In genomic region chr3:61663728-61664492, GRCh38 we compare ENCODE assay signal across 11 cellular contexts.
DNase-seq lines count a peak whose midpoint lies in the region; ATAC-seq and TF ChIP-seq lines count a peak whose summit lies in the region.
"Had no signal": no experiment of that assay in that cellular context is flagged by ENCODE, and none has a peak within 500 bp of the region (broad histone marks: within the 10 kb centered on the region; RNA-seq: fewer than 3 reads in every experiment).

No MANE protein-coding gene starts in this region.

- H3K4me1 ChIP-seq in H9 (ENCODE audit: insufficient read depth, low read length) (peaks cover 5% of the 10 kb centered on the region; the same call in 1 of the 2 replicates), SK-N-SH (ENCODE audit: control insufficient read depth in 1 of 2, insufficient read depth in 2 of 2, low read depth in 1 of 2, low read length in 1 of 2) (peaks cover 0 to 2% of the 10 kb centered on the region in 2 experiments; a peak in 2 of 4 replicates), smooth muscle cell (ENCODE audit: low read depth) (no peaks in the 10 kb centered on the region), tibial nerve (peaks cover 0 to 20% (median 2%) of the 10 kb centered on the region in 4 donors)

- peaks cover 46% of the 10 kb centered on the region in 2 experiments for H3K4me1 Mint-ChIP-seq in H9

- H4K8ac ChIP-seq in H9 (replicated peaks; ENCODE audit: insufficient read length, low read depth, low read length): no peak overlapping the region

- H2BK15ac ChIP-seq in H9 (ENCODE audit: low read depth, low read length): no peak overlapping the region

- H4K91ac ChIP-seq in H9 (ENCODE audit: insufficient read length, low read depth, low read length): no peak overlapping the region

- H2BK120ac ChIP-seq in H9 (ENCODE audit: low read depth, low read length, poor library complexity, severe bottlenecking): no peak overlapping the region

- peak; percentile 58 for DNase-seq in H9
- peak; percentile 31 for DNase-seq in SK-N-SH
- DNase-seq in fibroblast of villous mesenchyme (ENCODE audit: low read depth): peak; percentile 87
- DNase-seq in smooth muscle cell (lab: John Stamatoyannopoulos, UW; ENCODE audit: unreplicated experiment): no peak
- DNase-seq in tibial nerve (ENCODE audit: low spot score in 2 of 2): no peak
- DNase-seq in activated T-cell treated with anti-CD3 and anti-CD28 coated beads, Interleukin-2, amount 50 U/mL, for 1 hour: no peak
- DNase-seq: NCI-H187 had no signal

- CTCF ChIA-PET in SK-N-SH (lab: Yijun Ruan, JAX): interaction anchor here (1.4 kb wide), 1 partner anchor 15 kb away, joined by 3 read pairs; no protein-coding TSS in a partner anchor

- POLR2A ChIA-PET in SK-N-SH (lab: Yijun Ruan, JAX): no interaction called here

- H3K9ac ChIP-seq in H9 (ENCODE audit: extremely low read depth, insufficient read length, low read length): no peak overlapping the region
- H3K9ac ChIP-seq in SK-N-SH: peak overlapping the region; percentile 47; the same call in 1 of the 2 replicates
- no peak overlapping the region for H3K9ac ChIP-seq in smooth muscle cell (ENCODE audit: low read depth)

- no peak overlapping the region for H2AK5ac ChIP-seq in H9 (ENCODE audit: insufficient read length, low read length)

- H3K9me3 ChIP-seq in H9 (ENCODE audit: control insufficient read depth, low read depth, low read length) (no peaks in the 10 kb centered on the region), SK-N-SH (no peaks in the 10 kb centered on the region), smooth muscle cell (replicated peaks; ENCODE audit: low read depth) (no peaks in the 10 kb centered on the region), tibial nerve (no peaks in the 10 kb centered on the region)
- H3K9me3 ChIP-seq: right atrium auricular region had no signal

- H3F3A ChIP-seq in SK-N-SH (replicated peaks; ENCODE audit: insufficient read depth): peaks cover 13% of the 10 kb centered on the region
- peaks cover 8% of the 10 kb centered on the region for H3F3A ChIP-seq in smooth muscle cell (ENCODE audit: low read depth)

- no peak overlapping the region for H4K5ac ChIP-seq in H9 (ENCODE audit: insufficient read length, low read depth, low read length)

- WGBS in H9 (ENCODE audit: extremely low coverage, insufficient read length, low lambda C conversion rate): no CpG with 5 or more reads among the region's 8 CpGs
- WGBS in SK-N-SH (ENCODE audit: low lambda C conversion rate): 30% methylated on average over 8 of the region's 8 CpGs
- WGBS in smooth muscle cell (ENCODE audit: low lambda C conversion rate): 28% methylated on average over 8 of the region's 8 CpGs
- WGBS in tibial nerve, 2 donors: 56 to 77% methylated on average over 8 of the region's 8 CpGs

- H3K9me3 Mint-ChIP-seq in H9: no peaks in the 10 kb centered on the region
- H3K9me3 Mint-ChIP-seq: stimulated activated naive CD8-positive, alpha-beta T cell treated with anti-CD3 and anti-CD28 coated beads, Interleukin-15, Interleukin-2, amounts not matched to agents 100 ng/mL and 50 ng/mL, for 24 hours had no signal

- no peak for TF ChIP-seq CTCF in H9 (conservative IDR thresholded peaks at IDR 0.05)
- no peak for TF ChIP-seq CTCF in SK-N-SH (IDR thresholded peaks at IDR 0.05)
- TF ChIP-seq CTCF in fibroblast of villous mesenchyme (IDR thresholded peaks at IDR 0.05; ENCODE audit: insufficient read depth, low read depth, low read length): no peak
- no peak for TF ChIP-seq CTCF in smooth muscle cell (IDR thresholded peaks at IDR 0.05; ENCODE audit: borderline replicate concordance, insufficient read depth, poor library complexity, severe bottlenecking)
- no peak for TF ChIP-seq CTCF in tibial nerve (IDR thresholded peaks at IDR 0.05)

- no peak overlapping the region for H2AFZ ChIP-seq in H9 (ENCODE audit: low read length)
- H2AFZ ChIP-seq in SK-N-SH (ENCODE audit: low read depth): no peak overlapping the region
- no peak overlapping the region for H2AFZ ChIP-seq in smooth muscle cell (ENCODE audit: low read depth)

- H2BK12ac ChIP-seq in H9 (ENCODE audit: insufficient read length, low read depth, low read length): no peak overlapping the region

- H3K36me3 ChIP-seq in SK-N-SH (replicated peaks in 1 of 2; ENCODE audit: control insufficient read depth in 1 of 2, insufficient read depth in 2 of 2, low read length in 1 of 2): no peaks in the 10 kb centered on the region
- no peaks in the 10 kb centered on the region for H3K36me3 ChIP-seq in smooth muscle cell (ENCODE audit: low read depth)
- no peaks in the 10 kb centered on the region for H3K36me3 ChIP-seq in tibial nerve
- H3K36me3 ChIP-seq: right atrium auricular region had no signal

- H3K18ac ChIP-seq in H9 (ENCODE audit: insufficient read length, low read depth, low read length): peak overlapping the region; percentile 70

- H3K27me3 Mint-ChIP-seq in H9 (ENCODE audit: low read depth): no peaks in the 10 kb centered on the region; the same call in 1 of the 2 replicates
- H3K27me3 Mint-ChIP-seq: activated naive CD8-positive, alpha-beta T cell; stimulated activated naive CD8-positive, alpha-beta T cell treated with anti-CD3 and anti-CD28 coated beads, Interleukin-15, Interleukin-2, amounts not matched to agents 100 ng/mL and 50 ng/mL, for 24 hours had no signal

- no peak overlapping the region for H3K4ac ChIP-seq in H9 (ENCODE audit: low read depth, low read length)

- H2BK5ac ChIP-seq in H9 (ENCODE audit: insufficient read length, low read length): no peak overlapping the region

- TF ChIP-seq RAD21 in SK-N-SH (IDR thresholded peaks at IDR 0.05; ENCODE audit: low read length): no peak

- no peak overlapping the region for H3K14ac ChIP-seq in H9 (ENCODE audit: insufficient read depth, low read length)

- no peaks in the 10 kb centered on the region for H3K27me3 ChIP-seq in H9 (ENCODE audit: insufficient read depth, low read length)
- no peaks in the 10 kb centered on the region for H3K27me3 ChIP-seq in SK-N-SH (ENCODE audit: insufficient read depth)
- no peaks in the 10 kb centered on the region for H3K27me3 ChIP-seq in smooth muscle cell (ENCODE audit: low read depth)
- no peaks in the 10 kb centered on the region for H3K27me3 ChIP-seq in tibial nerve
- H3K27me3 ChIP-seq: right atrium auricular region had no signal

- no peak overlapping the region for H3K23ac ChIP-seq in H9 (ENCODE audit: insufficient read length, low read depth, low read length)

- H3K4me3 Mint-ChIP-seq in H9: no peak overlapping the region; a peak in 1 of 5 replicates
- H3K4me3 Mint-ChIP-seq: activated naive CD8-positive, alpha-beta T cell; stimulated activated naive CD8-positive, alpha-beta T cell treated with anti-CD3 and anti-CD28 coated beads, Interleukin-15, Interleukin-2, amounts not matched to agents 100 ng/mL and 50 ng/mL, for 24 hours had no signal

- TF ChIP-seq EP300 in SK-N-SH (IDR thresholded peaks at IDR 0.05; ENCODE audit: borderline replicate concordance in 1 of 2, low read depth in 1 of 2, low read length in 1 of 2) (peak in 1 of 2 experiments; percentile 85; a peak in 1 of 4 replicates), tibial nerve (IDR thresholded peaks at IDR 0.05) (peak in 1 of 2 donors; percentile 12)

- H4K20me1 ChIP-seq in H9 (ENCODE audit: control insufficient read depth, insufficient read depth, insufficient read length) (peaks cover 3% of the 10 kb centered on the region), SK-N-SH (ENCODE audit: insufficient read depth) (no peaks in the 10 kb centered on the region), smooth muscle cell (ENCODE audit: low read depth) (peaks cover 96% of the 10 kb centered on the region)

- H3K27ac ChIP-seq in H9 (ENCODE audit: insufficient read length, low read depth, low read length) (no peak overlapping the region), SK-N-SH (ENCODE audit: low read depth in 2 of 2, low read length in 1 of 2) (peak overlapping the region; percentile 73 to 93; a peak in 3 of 4 replicates), smooth muscle cell (ENCODE audit: low read depth) (peak overlapping the region; percentile 45), tibial nerve (no peak overlapping the region)
- H3K27ac ChIP-seq: right atrium auricular region had no signal

- no peak overlapping the region for H3K56ac ChIP-seq in H9 (ENCODE audit: insufficient read length, low read depth, low read length)

- peaks cover 4% of the 10 kb centered on the region for H3K79me1 ChIP-seq in H9 (ENCODE audit: insufficient read depth, low read depth, low read length, poor library complexity, severe bottlenecking)

- H3K9me2 ChIP-seq in SK-N-SH: no peaks in the 10 kb centered on the region

- H3K4me3 ChIP-seq in SK-N-SH (ENCODE audit: low read depth in 2 of 2, low read length in 1 of 2) (peak overlapping the region; percentile 46 to 49; a peak in 3 of 4 replicates), fibroblast of villous mesenchyme (ENCODE audit: low read depth, low read length) (peak overlapping the region; percentile 38), smooth muscle cell (peak overlapping the region; percentile 22), tibial nerve (no peak overlapping the region)
- H3K4me3 ChIP-seq: right atrium auricular region had no signal

- peaks cover 42% of the 10 kb centered on the region; the same call in 1 of the 2 replicates for H3K79me2 ChIP-seq in H9 (ENCODE audit: insufficient read depth, low read length)
- H3K79me2 ChIP-seq in SK-N-SH (ENCODE audit: insufficient read depth): peaks cover 41% of the 10 kb centered on the region
- peaks cover 21% of the 10 kb centered on the region for H3K79me2 ChIP-seq in smooth muscle cell (ENCODE audit: low read depth)

- no peak overlapping the region for H2BK20ac ChIP-seq in H9 (ENCODE audit: low read depth, low read length, poor library complexity, severe bottlenecking)

- H3K23me2 ChIP-seq in H9 (ENCODE audit: insufficient read length, low read depth, low read length, poor library complexity, severe bottlenecking): no peaks in the 10 kb centered on the region

- H3K36me3 Mint-ChIP-seq in H9 (ENCODE audit: insufficient read depth in 1 of 3, low read depth in 3 of 3): peaks cover 3 to 17% (median 5%) of the 10 kb centered on the region in 3 experiments; a peak in 5 of 7 replicates
- H3K36me3 Mint-ChIP-seq: activated naive CD8-positive, alpha-beta T cell had no signal

- no peak for TF ChIP-seq POLR2A in tibial nerve (IDR thresholded peaks at IDR 0.05)

- peak overlapping the region in 2 of 3 experiments; percentile 72 to 79; a peak in 3 of 7 replicates for H3K27ac Mint-ChIP-seq in H9
- H3K27ac Mint-ChIP-seq: activated naive CD8-positive, alpha-beta T cell; stimulated activated naive CD8-positive, alpha-beta T cell treated with anti-CD3 and anti-CD28 coated beads, Interleukin-15, Interleukin-2, amounts not matched to agents 100 ng/mL and 50 ng/mL, for 24 hours had no signal

- no peak overlapping the region for H3T11ph ChIP-seq in H9 (ENCODE audit: low read length)

- H3K4me2 ChIP-seq in H9 (ENCODE audit: insufficient read depth, insufficient read length, low read length) (no peak overlapping the region), SK-N-SH (peak overlapping the region; percentile 81), smooth muscle cell (peak overlapping the region; percentile 76)

- no peak for ATAC-seq in GM18502 (IDR thresholded peaks at IDR 0.05; ENCODE audit: poor library complexity, unreplicated experiment)

TF ChIP-seq in SK-N-SH, 30 proteins besides CTCF, POLR2A, EP300 and RAD21 (continues in another document):
- no peak for TF ChIP-seq NRF1 (IDR thresholded peaks at IDR 0.05; ENCODE audit: low read depth, low read length)

Comparison
In these comparisons a context has a peak if more than half of its experiments do, and no peak if none do; other contexts are left out.
1. DNase-seq: peak in H9 (single experiment), SK-N-SH (single experiment) and fibroblast of villous mesenchyme (single experiment); none in smooth muscle cell (single experiment), tibial nerve (0 of 2) and activated T-cell treated with anti-CD3 and anti-CD28 coated beads, Interleukin-2, amount 50 U/mL, for 1 hour (single experiment).
2. H3K27ac ChIP-seq: peak in SK-N-SH (2 of 2) and smooth muscle cell (single experiment); none in H9 (single experiment) and tibial nerve (0 of 4).
3. H3K4me3 ChIP-seq: peak in SK-N-SH (2 of 2), fibroblast of villous mesenchyme (single experiment) and smooth muscle cell (single experiment); none in tibial nerve (0 of 4).